In the genomic region with DNA sequence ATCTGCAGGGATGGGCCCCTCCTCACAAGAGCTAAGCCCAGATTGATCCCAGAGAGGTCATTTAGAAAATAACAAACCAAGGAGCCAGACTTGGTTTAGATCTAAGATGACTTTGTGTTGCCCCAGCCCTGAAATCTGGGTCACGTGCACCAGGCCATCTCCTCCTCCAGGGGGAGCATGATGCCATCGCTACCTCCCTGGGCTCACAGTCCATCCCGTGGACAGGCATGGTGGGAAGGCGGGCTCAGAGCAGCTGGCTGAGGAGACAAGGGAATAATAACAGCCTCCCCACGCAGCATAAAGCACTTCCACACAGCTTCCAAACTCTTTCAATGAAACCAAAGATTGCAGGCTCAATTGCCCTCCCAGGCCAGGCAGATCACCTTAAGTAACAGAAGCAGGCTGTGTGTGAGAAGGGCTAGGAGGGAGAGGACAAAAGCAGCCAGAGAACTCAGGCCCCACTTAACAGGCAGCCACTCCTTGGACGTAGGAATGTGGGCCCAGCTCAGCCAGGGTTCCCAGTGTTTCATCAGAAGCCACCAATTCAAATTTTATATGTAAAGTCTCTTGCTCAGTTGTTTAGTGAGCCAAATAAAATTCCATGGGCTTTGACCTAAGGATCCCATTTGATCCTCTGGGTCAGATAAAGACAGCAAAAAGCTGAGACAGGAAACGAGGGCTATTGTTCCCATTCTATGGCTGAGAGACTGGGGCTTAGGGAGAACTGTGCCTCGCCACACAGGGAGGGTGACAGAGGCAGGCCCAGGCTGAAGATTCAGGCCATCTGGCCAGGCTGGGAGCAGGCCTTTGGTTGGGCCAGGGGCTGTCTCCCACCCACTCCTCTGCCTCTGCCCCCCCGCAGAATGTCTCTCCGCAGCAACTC, we compare ENCODE assay signal across 8 cellular contexts.
DNase-seq lines count a peak whose midpoint lies in the region; ATAC-seq, FAIRE-seq and TF ChIP-seq lines count a peak whose summit lies in the region.

No MANE protein-coding gene starts in this region.

- H3K27me3 ChIP-seq in fibroblast of lung (ENCODE audit: control insufficient read depth, insufficient read depth, low read length), result no peaks in the 10 kb centered on the region

- no peaks in the 10 kb centered on the region for H3K27me3 Mint-ChIP-seq in osteocyte (ENCODE audit: unreplicated experiment)

- DNase-seq in DMS 273 (lab: John Stamatoyannopoulos, UW; ENCODE audit: unreplicated experiment) (peak; percentile 78), H54 (ENCODE audit: insufficient read length, low spot score) (peak; percentile 93), SK-MEL-5 (ENCODE audit: low read depth, low spot score) (peak; percentile 50), fibroblast of lung (ENCODE audit: low read depth in 2 of 2) (peak; percentile 39 to 47), osteocyte (ENCODE audit: extremely low spot score, unreplicated experiment) (no peak)

- ATAC-seq in GM18502 (IDR thresholded peaks at IDR 0.05; ENCODE audit: poor library complexity, unreplicated experiment) (no peak), HG03354 (IDR thresholded peaks at IDR 0.05; ENCODE audit: poor library complexity, severe bottlenecking, unreplicated experiment) (no peak), GM18520 (IDR thresholded peaks at IDR 0.05; ENCODE audit: unreplicated experiment) (no peak)

- no peak overlapping the region for H3K4me2 ChIP-seq in fibroblast of lung (ENCODE audit: extremely low read depth, insufficient read depth, low read length)

- no peak for TF ChIP-seq POLR2A in H54 (IDR thresholded peaks at IDR 0.05; ENCODE audit: low read depth, low read length)

- FAIRE-seq in H54 (lab: Jason Lieb, UNC), result no peak

- no peaks in the 10 kb centered on the region for H3K4me1 ChIP-seq in fibroblast of lung (ENCODE audit: control insufficient read depth, extremely low read depth, insufficient read depth, low read length)

- H3K79me2 ChIP-seq in fibroblast of lung (ENCODE audit: control insufficient read depth, insufficient read depth, low read length), result no peaks in the 10 kb centered on the region

- H2AFZ ChIP-seq in fibroblast of lung (ENCODE audit: low read length), result no peak overlapping the region

- H3K27ac Mint-ChIP-seq in osteocyte (ENCODE audit: unreplicated experiment), result no peak overlapping the region

- H3K9ac ChIP-seq in fibroblast of lung (ENCODE audit: insufficient read depth, low read length), result no peak overlapping the region

- H3K36me3 Mint-ChIP-seq in osteocyte (ENCODE audit: unreplicated experiment), result no peaks in the 10 kb centered on the region

- H3K9me3 Mint-ChIP-seq in osteocyte (ENCODE audit: unreplicated experiment), result no peaks in the 10 kb centered on the region

- H3K4me1 Mint-ChIP-seq in osteocyte (ENCODE audit: unreplicated experiment), result peaks cover 7% of the 10 kb centered on the region

- H3K4me3 Mint-ChIP-seq in osteocyte (ENCODE audit: unreplicated experiment), result no peak overlapping the region

- H3K36me3 ChIP-seq in fibroblast of lung (ENCODE audit: control insufficient read depth, insufficient read depth, low read length), result no peaks in the 10 kb centered on the region

- in situ Hi-C loops in SK-MEL-5 (cut with HindIII; ENCODE audit: low pct_unique_long_range_greater_than_20kb, low sequenced_read_pairs), result no loop called here

- TF ChIP-seq CTCF in fibroblast of lung (conservative IDR thresholded peaks at IDR 0.05 in 1 of 2, IDR thresholded peaks at IDR 0.05 in 1 of 2; ENCODE audit: low read depth in 1 of 2, low read length in 2 of 2) (peak; percentile 50 to 68), osteocyte (IDR thresholded peaks at IDR 0.05) (peak; percentile 66)

- H3K9me3 ChIP-seq in fibroblast of lung (ENCODE audit: control insufficient read depth, insufficient read depth, low read depth, low read length), result no peaks in the 10 kb centered on the region

- H4K20me1 ChIP-seq in fibroblast of lung (ENCODE audit: control insufficient read depth, extremely low read depth, insufficient read depth, low read length), result no peaks in the 10 kb centered on the region

- H3K4me3 ChIP-seq in fibroblast of lung (replicated peaks in 1 of 4; ENCODE audit: control extremely low read depth in 1 of 4, insufficient read depth in 1 of 4, low read depth in 3 of 4, low read length in 4 of 4), result no peak overlapping the region

- H3K27ac ChIP-seq in fibroblast of lung (ENCODE audit: insufficient read depth, low read length), result no peak overlapping the region
